22 cellular contexts compared by ENCODE assay signal in the genomic region with DNA sequence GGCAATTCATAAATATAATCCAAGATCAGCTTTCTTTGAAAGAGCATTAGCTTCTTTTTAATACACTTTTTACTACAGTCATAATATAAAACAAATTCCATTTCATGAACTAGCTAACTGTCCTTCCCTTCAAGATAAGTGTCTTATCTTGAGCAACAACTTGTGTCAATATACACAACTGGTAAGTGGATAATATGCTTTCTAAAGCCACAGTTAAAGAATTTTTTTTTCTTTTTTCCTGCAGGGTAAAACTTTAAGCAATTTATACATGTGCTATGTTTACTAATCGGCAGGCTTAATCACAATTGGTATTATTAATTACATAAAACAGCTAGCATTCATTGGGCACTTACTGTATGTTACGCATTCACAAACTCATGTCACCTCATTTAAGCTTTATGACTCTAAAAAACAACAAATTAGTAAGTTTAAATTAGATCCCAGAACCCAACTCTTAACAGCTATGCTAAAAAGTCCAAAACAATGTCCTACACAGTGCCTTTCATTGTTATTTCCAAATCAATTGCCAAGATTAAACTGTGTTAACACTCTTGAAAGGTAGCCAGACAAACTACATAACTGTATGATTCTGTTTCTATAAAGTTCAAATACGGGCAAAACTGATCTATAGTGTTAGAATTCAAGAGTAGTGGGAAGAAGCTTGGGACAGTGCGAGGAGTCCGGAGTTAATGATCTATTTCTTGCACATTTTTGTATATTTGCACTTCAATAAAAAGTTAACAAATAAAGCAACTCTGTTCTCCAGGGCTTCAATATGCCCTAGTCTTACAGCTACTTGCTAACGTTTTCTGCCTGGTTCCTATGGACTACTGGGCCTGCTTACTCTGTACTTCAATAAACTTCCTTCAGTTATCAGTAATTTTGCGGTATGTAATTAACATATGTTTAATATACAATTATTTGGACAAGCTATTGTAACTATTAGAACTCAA.
"Had no signal": no experiment of that assay in that cellular context is flagged by ENCODE, and none has a peak within 500 bp of the region (broad histone marks: within the 10 kb centered on the region; RNA-seq: fewer than 3 reads in every experiment).

No MANE protein-coding gene starts in this region.

- H3K27me3 Mint-ChIP-seq: activated naive CD4-positive, alpha-beta T cell treated with anti-CD3 and anti-CD28 coated beads, Interleukin-2, amount 10 ng/mL, durations not matched to agents 7 days and 5 days; dendritic cell treated with granulocyte-macrophage colony-stimulating factor and Interleukin-4, amounts not matched to agents 40 ng/mL and 50 ng/mL, for 4 days had no signal

- H3K4me3 ChIP-seq: breast epithelium had no signal

- H3K27ac Mint-ChIP-seq: activated naive CD4-positive, alpha-beta T cell treated with anti-CD3 and anti-CD28 coated beads, Interleukin-2, amount 10 ng/mL, durations not matched to agents 7 days and 5 days; dendritic cell treated with granulocyte-macrophage colony-stimulating factor and Interleukin-4, amounts not matched to agents 40 ng/mL and 50 ng/mL, for 4 days; natural killer cell had no signal

- DNase-seq: activated CD4-positive, alpha-beta T cell treated with anti-CD3 and anti-CD28 coated beads for 1 hour; activated CD8-positive, alpha-beta memory T cell treated with anti-CD3 and anti-CD28 coated beads for 24 hours; activated CD8-positive, alpha-beta memory T cell treated with anti-CD3 and anti-CD28 coated beads, Interleukin-2, amount 50 U/mL, for 48 hours; activated effector memory CD4-positive, alpha-beta T cell treated with Interleukin-2 at 50 U/mL for 16 hours; activated naive CD4-positive, alpha-beta T cell treated with anti-CD3 and anti-CD28 coated beads, Interleukin-2, amount 10 ng/mL, durations not matched to agents 7 days and 5 days; activated T-cell treated with anti-CD3 and anti-CD28 coated beads, Interleukin-2, amount 50 U/mL, for 48 hours; aorta; cerebellar nuclear complex; effector memory CD4-positive, alpha-beta T cell; foreskin fibroblast; hippocampal formation; kidney; left ventricle myocardium superior; natural killer cell; stimulated activated CD8-positive, alpha-beta memory T cell treated with anti-CD3 and anti-CD28 coated beads, Interleukin-4, amount 100 ng/mL, for 48 hours; stimulated activated naive CD4-positive, alpha-beta T cell; T-helper 1 cell; T-helper 9 cell had no signal

- H3K9me3 Mint-ChIP-seq: activated naive CD4-positive, alpha-beta T cell treated with anti-CD3 and anti-CD28 coated beads, Interleukin-2, amount 10 ng/mL, durations not matched to agents 7 days and 5 days; dendritic cell treated with granulocyte-macrophage colony-stimulating factor and Interleukin-4, amounts not matched to agents 40 ng/mL and 50 ng/mL, for 4 days; natural killer cell had no signal

- ATAC-seq: left ventricle myocardium superior, natural killer cell had no signal

- H3K9me3 ChIP-seq: breast epithelium, neutrophil had no signal

- H3K27me3 ChIP-seq: breast epithelium, neutrophil had no signal

- H2AFZ ChIP-seq: parathyroid adenoma had no signal

- H3K4me1 ChIP-seq: parathyroid adenoma had no signal

- H3K9ac ChIP-seq: parathyroid adenoma had no signal

- H3K4me3 Mint-ChIP-seq: activated naive CD4-positive, alpha-beta T cell treated with anti-CD3 and anti-CD28 coated beads, Interleukin-2, amount 10 ng/mL, durations not matched to agents 7 days and 5 days; dendritic cell treated with granulocyte-macrophage colony-stimulating factor and Interleukin-4, amounts not matched to agents 40 ng/mL and 50 ng/mL, for 4 days; natural killer cell had no signal

- FAIRE-seq: kidney had no signal

- H3K36me3 ChIP-seq: breast epithelium, neutrophil had no signal

- H3K36me3 Mint-ChIP-seq: natural killer cell had no signal

- H3K27ac ChIP-seq: breast epithelium, neutrophil, parathyroid adenoma had no signal
